In the genomic region with DNA sequence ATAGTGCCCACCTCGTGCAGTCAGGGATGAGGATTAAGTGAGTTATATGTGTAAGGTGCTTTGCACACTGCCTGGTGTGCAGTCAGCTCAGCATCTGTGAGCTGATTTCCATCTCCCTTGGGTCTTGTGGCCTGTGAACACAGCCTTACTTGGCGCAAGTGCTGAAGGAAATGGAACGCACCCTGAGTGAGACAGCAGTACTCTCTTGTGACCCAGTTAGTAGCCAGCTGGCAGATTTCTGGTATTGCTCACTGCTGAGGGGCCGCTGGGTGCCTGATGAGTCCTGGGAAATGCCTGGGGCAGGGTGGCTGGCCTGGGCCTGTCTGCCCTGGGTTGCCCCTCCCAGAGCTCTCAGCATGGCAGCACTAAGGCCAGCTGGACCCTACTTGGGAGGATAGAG, we compare ENCODE assay signal across 9 cellular contexts.
DNase-seq lines count a peak whose midpoint lies in the region; ATAC-seq and TF ChIP-seq lines count a peak whose summit lies in the region.
"Had no signal": no experiment of that assay in that cellular context is flagged by ENCODE, and none has a peak within 500 bp of the region (broad histone marks: within the 10 kb centered on the region; RNA-seq: fewer than 3 reads in every experiment).

No MANE protein-coding gene starts in this region.

- H3K4me3 Mint-ChIP-seq in CD4-positive, alpha-beta memory T cell: no peak overlapping the region
- H3K4me3 Mint-ChIP-seq in activated CD8-positive, alpha-beta T cell treated with anti-CD3 and anti-CD28 coated beads for 36 hours: no peak overlapping the region

- H3K36me3 ChIP-seq in ascending aorta: no peaks in the 10 kb centered on the region
- no peaks in the 10 kb centered on the region for H3K36me3 ChIP-seq in osteoblast (ENCODE audit: insufficient read depth, low read length)
- no peaks in the 10 kb centered on the region for H3K36me3 ChIP-seq in CD4-positive, alpha-beta memory T cell (ENCODE audit: insufficient read depth, low read length)
- H3K36me3 ChIP-seq: tibial nerve had no signal

- no peak overlapping the region for H3K4me3 ChIP-seq in ascending aorta
- H3K4me3 ChIP-seq in osteoblast (ENCODE audit: insufficient read depth, low read length): no peak overlapping the region
- no peak overlapping the region for H3K4me3 ChIP-seq in CD4-positive, alpha-beta memory T cell (ENCODE audit: low read length in 2 of 2)
- H3K4me3 ChIP-seq: tibial nerve had no signal

- CTCF ChIA-PET in CD4-positive, alpha-beta memory T cell (lab: Charles Lee; ENCODE audit: partially characterized antibody): no interaction called here
- CTCF ChIA-PET in activated CD8-positive, alpha-beta T cell treated with anti-CD3 and anti-CD28 coated beads for 36 hours (lab: Charles Lee): interaction anchor here (1.6 kb wide), 1 partner anchor 25 kb away, joined by 3 read pairs; no protein-coding TSS in a partner anchor

- TF ChIP-seq CTCF in ascending aorta (IDR thresholded peaks at IDR 0.05): no peak
- no peak for TF ChIP-seq CTCF in osteoblast (IDR thresholded peaks at IDR 0.05; ENCODE audit: extremely low read depth, low read depth, low read length)
- no peak for TF ChIP-seq CTCF in activated CD8-positive, alpha-beta T cell treated with anti-CD3 and anti-CD28 coated beads for 36 hours (IDR thresholded peaks at IDR 0.05)

- H3K27me3 ChIP-seq in ascending aorta (no peaks in the 10 kb centered on the region), osteoblast (ENCODE audit: insufficient read depth, low read length) (peaks cover 8% of the 10 kb centered on the region)
- H3K27me3 ChIP-seq in CD4-positive, alpha-beta memory T cell (ENCODE audit: insufficient read depth, low read length): no peaks in the 10 kb centered on the region
- H3K27me3 ChIP-seq: tibial nerve had no signal

- no peaks in the 10 kb centered on the region for H3K79me2 ChIP-seq in osteoblast (ENCODE audit: insufficient read depth, low read length)

- H3K9me3 ChIP-seq in ascending aorta (no peaks in the 10 kb centered on the region), osteoblast (ENCODE audit: low read depth, low read length) (no peaks in the 10 kb centered on the region)
- no peaks in the 10 kb centered on the region for H3K9me3 ChIP-seq in CD4-positive, alpha-beta memory T cell (ENCODE audit: control insufficient read depth in 1 of 2, low read length in 2 of 2)
- H3K9me3 ChIP-seq: tibial nerve had no signal

- intact Hi-C loops in ascending aorta (cut with DNase I): no loop called here
- intact Hi-C loops in CD4-positive, alpha-beta memory T cell (cut with micrococcal nuclease): no loop called here
- intact Hi-C loops in activated CD8-positive, alpha-beta T cell treated with anti-CD3 and anti-CD28 coated beads for 36 hours (cut with micrococcal nuclease): no loop called here

- H3K27ac ChIP-seq in ascending aorta (peak overlapping the region; percentile 8 to 29), osteoblast (ENCODE audit: low read depth, low read length) (peak overlapping the region; percentile 43)
- H3K27ac ChIP-seq in CD4-positive, alpha-beta memory T cell (ENCODE audit: low read depth, low read length): no peak overlapping the region
- H3K27ac ChIP-seq: tibial nerve had no signal

- H4K20me1 ChIP-seq in osteoblast (ENCODE audit: insufficient read depth, low read length): no peaks in the 10 kb centered on the region

- H3K27ac Mint-ChIP-seq in CD4-positive, alpha-beta memory T cell: no peak overlapping the region
- no peak overlapping the region for H3K27ac Mint-ChIP-seq in activated CD8-positive, alpha-beta T cell treated with anti-CD3 and anti-CD28 coated beads for 36 hours

- H3K4me2 ChIP-seq in osteoblast (ENCODE audit: insufficient read depth, low read length): peak overlapping the region; percentile 44

- ATAC-seq in GM18517 (IDR thresholded peaks at IDR 0.05; ENCODE audit: unreplicated experiment): peak; percentile 83
- peak; percentile 67 for ATAC-seq in HG02973 (IDR thresholded peaks at IDR 0.05; ENCODE audit: unreplicated experiment)
- ATAC-seq in activated CD8-positive, alpha-beta T cell treated with anti-CD3 and anti-CD28 coated beads for 36 hours: no peak

- POLR2A ChIA-PET in CD4-positive, alpha-beta memory T cell (lab: Charles Lee; ENCODE audit: partially characterized antibody): no interaction called here
- POLR2A ChIA-PET in activated CD8-positive, alpha-beta T cell treated with anti-CD3 and anti-CD28 coated beads for 36 hours (lab: Charles Lee): no interaction called here

- H3K36me3 Mint-ChIP-seq in CD4-positive, alpha-beta memory T cell: no peaks in the 10 kb centered on the region
- no peaks in the 10 kb centered on the region for H3K36me3 Mint-ChIP-seq in activated CD8-positive, alpha-beta T cell treated with anti-CD3 and anti-CD28 coated beads for 36 hours (ENCODE audit: low read depth)

- H3K9me3 Mint-ChIP-seq in CD4-positive, alpha-beta memory T cell: no peaks in the 10 kb centered on the region
- no peaks in the 10 kb centered on the region for H3K9me3 Mint-ChIP-seq in activated CD8-positive, alpha-beta T cell treated with anti-CD3 and anti-CD28 coated beads for 36 hours

- H3K4me1 ChIP-seq in ascending aorta (peaks cover 5 to 11% of the 10 kb centered on the region in 2 donors), osteoblast (ENCODE audit: insufficient read depth, low read length) (peaks cover 16% of the 10 kb centered on the region)
- H3K4me1 ChIP-seq in CD4-positive, alpha-beta memory T cell (ENCODE audit: insufficient read depth, low read length): no peaks in the 10 kb centered on the region
- H3K4me1 ChIP-seq: tibial nerve had no signal

- H3K4me1 Mint-ChIP-seq in CD4-positive, alpha-beta memory T cell: peaks cover 0 to under 1% (median 0%) of the 10 kb centered on the region in 4 donors
- H3K4me1 Mint-ChIP-seq in activated CD8-positive, alpha-beta T cell treated with anti-CD3 and anti-CD28 coated beads for 36 hours (ENCODE audit: low read depth): no peaks in the 10 kb centered on the region

- no peak overlapping the region for H2AFZ ChIP-seq in osteoblast (ENCODE audit: low read length)

- peak; percentile 69 to 80 for DNase-seq in ascending aorta (ENCODE audit: low spot score in 2 of 2)
- peak; percentile 99 for DNase-seq in osteoblast (ENCODE audit: insufficient read length, low spot score, missing footprints)
- no peak for DNase-seq in activated T-cell treated with anti-CD3 and anti-CD28 coated beads for 4 hours
- no peak for DNase-seq in CD4-positive, alpha-beta memory T cell
- no peak for DNase-seq in activated CD8-positive, alpha-beta T cell treated with anti-CD3 and anti-CD28 coated beads for 36 hours
- DNase-seq in activated CD4-positive, alpha-beta T cell treated with anti-CD3 and anti-CD28 coated beads for 1 hour: no peak

- peaks cover 0 to 3% of the 10 kb centered on the region in 2 donors for H3K27me3 Mint-ChIP-seq in CD4-positive, alpha-beta memory T cell
- H3K27me3 Mint-ChIP-seq in activated CD8-positive, alpha-beta T cell treated with anti-CD3 and anti-CD28 coated beads for 36 hours: peaks cover 2% of the 10 kb centered on the region

Comparison
In these comparisons a context has a peak if more than half of its experiments do, and no peak if none do; other contexts are left out.
1. DNase-seq: peak in ascending aorta (2 of 2) and osteoblast (single experiment); none in activated T-cell treated with anti-CD3 and anti-CD28 coated beads for 4 hours (single experiment), CD4-positive, alpha-beta memory T cell (0 of 5), activated CD8-positive, alpha-beta T cell treated with anti-CD3 and anti-CD28 coated beads for 36 hours (single experiment) and activated CD4-positive, alpha-beta T cell treated with anti-CD3 and anti-CD28 coated beads for 1 hour (single experiment).